ENCODE assay signal across 18 cellular contexts in the genomic region with DNA sequence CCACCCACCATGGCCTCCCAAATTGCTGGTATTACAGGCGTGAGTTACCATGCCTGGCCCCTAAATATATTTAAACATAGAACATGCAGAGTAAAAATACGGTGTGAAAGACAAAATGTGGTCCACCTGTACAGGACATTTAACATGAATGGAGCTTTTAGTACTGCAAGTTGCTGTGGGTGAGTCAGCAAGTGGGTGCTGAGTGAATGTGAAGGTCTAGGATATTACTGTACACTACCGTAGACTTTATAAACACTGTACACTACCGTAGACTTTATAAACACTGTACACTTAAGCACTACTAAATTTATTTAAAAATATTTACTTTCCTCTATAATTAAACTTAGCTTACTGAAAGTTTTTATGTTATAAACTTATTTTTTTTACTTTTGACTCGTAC.
DNase-seq lines count a peak whose midpoint lies in the region; ATAC-seq and TF ChIP-seq lines count a peak whose summit lies in the region.
"Had no signal": no experiment of that assay in that cellular context is flagged by ENCODE, and none has a peak within 500 bp of the region (broad histone marks: within the 10 kb centered on the region; RNA-seq: fewer than 3 reads in every experiment).

No MANE protein-coding gene starts in this region.

- peak; percentile 44; the same call in 2 of the 3 replicates for ATAC-seq in RWPE2 (ENCODE audit: low read depth)
- ATAC-seq in foreskin keratinocyte, result peak; percentile 19
- ATAC-seq: CD8-positive, alpha-beta T cell; GM12878; HCT116 had no signal

- no peaks in the 10 kb centered on the region for H3K36me3 ChIP-seq in RWPE2 (ENCODE audit: low read depth)
- H3K36me3 ChIP-seq: BLaER1 had no signal

- no peak for TF ChIP-seq CTCF in RWPE2 (IDR thresholded peaks at IDR 0.05; ENCODE audit: poor library complexity, severe bottlenecking)
- no peak for TF ChIP-seq CTCF in foreskin keratinocyte (conservative IDR thresholded peaks at IDR 0.05)

- H3K27me3 ChIP-seq in RWPE2 (ENCODE audit: insufficient read depth, poor library complexity, severe bottlenecking) (no peaks in the 10 kb centered on the region), foreskin keratinocyte (no peaks in the 10 kb centered on the region)
- H3K27me3 ChIP-seq: BLaER1 had no signal

- intact Hi-C loops in posterior cingulate gyrus (cut with DNase I), result no loop called here

- DNase-seq in HT1080 (ENCODE audit: low read depth) (peak; percentile 10), RWPE2 (ENCODE audit: low spot score) (no peak), foreskin keratinocyte (peak in 1 of 2 donors; percentile 1), posterior cingulate gyrus (no peak), ecto neural progenitor cell (ENCODE audit: low spot score) (no peak), GDM1 (lab: John Stamatoyannopoulos, UW) (no peak), LoVo (ENCODE audit: low spot score) (no peak)
- DNase-seq: Caco-2; CD4-positive, CD25-positive, alpha-beta regulatory T cell; CD8-positive, alpha-beta T cell; DMS153; DND-41; GM23248; H9 had no signal

- H3K4me1 ChIP-seq in RWPE2 (ENCODE audit: insufficient read depth, poor library complexity, severe bottlenecking), result no peaks in the 10 kb centered on the region
- no peaks in the 10 kb centered on the region for H3K4me1 ChIP-seq in foreskin keratinocyte
- H3K4me1 ChIP-seq: Caco-2 had no signal

- H3K27ac ChIP-seq in RWPE2 (ENCODE audit: poor library complexity, severe bottlenecking) (no peak overlapping the region), foreskin keratinocyte (no peak overlapping the region)
- H3K27ac ChIP-seq: BLaER1, C4-2B, GM23248 had no signal

- no peaks in the 10 kb centered on the region for H3K9me3 ChIP-seq in RWPE2 (ENCODE audit: severe bottlenecking)
- H3K9me3 ChIP-seq: BLaER1, Caco-2 had no signal

- H3K4me3 ChIP-seq in RWPE2 (ENCODE audit: severe bottlenecking), result no peak overlapping the region
- H3K4me3 ChIP-seq: BLaER1, GM12878, GM23248 had no signal
